ENCODE assay signal across 12 cellular contexts in the genomic region with DNA sequence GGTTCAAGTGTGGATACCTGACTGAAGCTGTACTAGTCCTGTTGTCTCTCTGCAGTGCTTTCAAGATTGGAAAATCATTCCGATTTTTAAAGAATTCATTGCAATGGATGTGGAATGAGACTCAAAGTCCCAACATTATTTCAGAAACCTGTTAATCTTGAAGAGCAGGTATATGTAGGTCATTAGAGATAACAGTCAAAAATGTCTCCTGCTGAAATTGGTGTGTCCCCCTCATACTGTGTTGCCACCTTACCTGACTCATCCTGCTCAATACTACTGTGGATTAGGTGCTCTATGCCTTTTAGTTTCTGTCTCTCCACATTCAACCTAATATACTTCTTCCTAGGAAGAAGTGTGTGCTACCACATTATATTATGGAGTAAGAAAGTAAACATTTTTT.
DNase-seq lines count a peak whose midpoint lies in the region; ATAC-seq and TF ChIP-seq lines count a peak whose summit lies in the region.
"Had no signal": no experiment of that assay in that cellular context is flagged by ENCODE, and none has a peak within 500 bp of the region (broad histone marks: within the 10 kb centered on the region; RNA-seq: fewer than 3 reads in every experiment).

No MANE protein-coding gene starts in this region.

- H2AFZ ChIP-seq in PC-9 = no peak overlapping the region

- no peaks in the 10 kb centered on the region for H3K36me3 Mint-ChIP-seq in CD4-positive, alpha-beta T cell (ENCODE audit: low read depth)

- peak; percentile 56 for ATAC-seq in esophagus mucosa
- ATAC-seq in CD4-positive, alpha-beta T cell (ENCODE audit: poor library complexity) = no peak

- H3K27ac Mint-ChIP-seq in CD4-positive, alpha-beta T cell = no peak overlapping the region

- H3K27me3 ChIP-seq in PC-9 (ENCODE audit: insufficient read depth, low read depth) (no peaks in the 10 kb centered on the region), rectal smooth muscle tissue (ENCODE audit: control insufficient read depth, insufficient read depth, low read length) (no peaks in the 10 kb centered on the region)
- H3K27me3 ChIP-seq in CD4-positive, alpha-beta T cell (ENCODE audit: control insufficient read depth, insufficient read depth, low read length) = no peaks in the 10 kb centered on the region

- no peak for TF ChIP-seq CTCF in PC-9 (conservative IDR thresholded peaks at IDR 0.05)
- TF ChIP-seq CTCF in GM20000 (IDR thresholded peaks at IDR 0.05; ENCODE audit: extremely low read depth, missing control alignments) = no peak
- no peak for TF ChIP-seq CTCF in CD4-positive, alpha-beta T cell (IDR thresholded peaks at IDR 0.05)

- no peaks in the 10 kb centered on the region for H3K36me3 ChIP-seq in PC-9 (ENCODE audit: low read depth)
- H3K36me3 ChIP-seq in rectal smooth muscle tissue (ENCODE audit: control insufficient read depth, insufficient read depth, low read length) = no peaks in the 10 kb centered on the region

- H3K4me1 ChIP-seq in PC-9 (replicated peaks; ENCODE audit: insufficient read depth) (peaks cover 34% of the 10 kb centered on the region), rectal smooth muscle tissue (ENCODE audit: control insufficient read depth, insufficient read depth, low read length) (peaks cover 7% of the 10 kb centered on the region)

- CTCF ChIA-PET in PC-9 (lab: Charles Lee) = no interaction called here
- CTCF ChIA-PET in CD4-positive, alpha-beta T cell (lab: Charles Lee) = no interaction called here

- no peaks in the 10 kb centered on the region; the same call in 1 of the 2 replicates for H3K9me3 ChIP-seq in PC-9 (ENCODE audit: insufficient read depth, low read depth)
- no peaks in the 10 kb centered on the region for H3K9me3 ChIP-seq in CD4-positive, alpha-beta T cell (ENCODE audit: control insufficient read depth, low read length)

- no peaks in the 10 kb centered on the region for H4K20me1 ChIP-seq in PC-9 (ENCODE audit: insufficient read depth)

- BruUV-seq in PC-9 (replicated peaks; lab: Mats Ljungman, UMichigan) = no TSS peak

- H3K79me2 ChIP-seq in PC-9 (ENCODE audit: low read depth) = no peaks in the 10 kb centered on the region

- POLR2A ChIA-PET in PC-9 (lab: Charles Lee; ENCODE audit: unreplicated experiment) = no interaction called here
- POLR2A ChIA-PET in CD4-positive, alpha-beta T cell (lab: Charles Lee) = no interaction called here

- intact Hi-C loops in PC-9 (cut with micrococcal nuclease; ENCODE audit: unreplicated experiment) = loop anchor here (2.0 to 5.0 kb wide), 2 partner anchors 42 to 87 kb away; no protein-coding TSS in a partner anchor
- intact Hi-C loops in CD4-positive, alpha-beta T cell (cut with DNase I, micrococcal nuclease) = no loop called here

- H3K9ac ChIP-seq in rectal smooth muscle tissue (ENCODE audit: low read length) = no peak overlapping the region

- in situ Hi-C loops in G401 (cut with HindIII; ENCODE audit: low sequenced_read_pairs) = no loop called here

- no peaks in the 10 kb centered on the region for H3K9me2 ChIP-seq in PC-9 (ENCODE audit: insufficient read depth)

- DNase-seq in G401 (ENCODE audit: low spot score) (peak; percentile 21), PC-9 (peak in 1 of 2 experiments; percentile 84), GM20000 (ENCODE audit: low spot score) (no peak), NCI-H2196 treated with DMSO at 0.1 percent for 48 hours (lab: John Stamatoyannopoulos, UW; ENCODE audit: unreplicated experiment) (no peak)
- no peak for DNase-seq in stimulated activated naive CD4-positive, alpha-beta T cell (lab: John Stamatoyannopoulos, UW)
- DNase-seq in CD4-positive, alpha-beta T cell = no peak
- DNase-seq: NCI-H187 treated with DMSO at 0.1 percent for 48 hours, NCI-H526 treated with DMSO at 0.1 percent for 48 hours, SIG-M5 had no signal

- H3F3A ChIP-seq in PC-9 (ENCODE audit: insufficient read depth, low read depth) = peaks cover 20% of the 10 kb centered on the region; the same call in 1 of the 2 replicates

- H3K27ac ChIP-seq in PC-9 (peak overlapping the region; percentile 77), rectal smooth muscle tissue (ENCODE audit: low read depth, low read length) (peak overlapping the region; percentile 28)
- H3K27ac ChIP-seq in CD4-positive, alpha-beta T cell (ENCODE audit: low read depth, low read length) = no peak overlapping the region
- H3K27ac ChIP-seq: HL-60 had no signal

- H3K4me3 Mint-ChIP-seq in CD4-positive, alpha-beta T cell = no peak overlapping the region

- no peaks in the 10 kb centered on the region for H3K27me3 Mint-ChIP-seq in CD4-positive, alpha-beta T cell

- peak overlapping the region; percentile 69 for H3K4me2 ChIP-seq in PC-9

- H3K4me3 ChIP-seq in PC-9 = no peak overlapping the region
- no peak overlapping the region for H3K4me3 ChIP-seq in rectal smooth muscle tissue (ENCODE audit: low read length)

- H3K9me3 Mint-ChIP-seq in CD4-positive, alpha-beta T cell = no peaks in the 10 kb centered on the region

- no peaks in the 10 kb centered on the region for H3K4me1 Mint-ChIP-seq in CD4-positive, alpha-beta T cell (ENCODE audit: low read depth)
